Comparison of ENCODE assay signal across 8 cellular contexts in genomic region chr1:32869844-32870614, GRCh38. TPM values are rescaled to one million over a fixed set of nuclear protein-coding genes. Genes with fewer than 3 reads are reported as not detected.
DNase-seq lines count a peak whose midpoint lies in the region; ATAC-seq and TF ChIP-seq lines count a peak whose summit lies in the region.
"Had no signal": no experiment of that assay in that cellular context is flagged by ENCODE, and none has a peak within 500 bp of the region (broad histone marks: within the 10 kb centered on the region; RNA-seq: fewer than 3 reads in every experiment).

No MANE protein-coding gene starts in this region.

- no peak for ATAC-seq in stimulated activated memory B cell treated with anti-CD40 and anti-IgM and Interleukin-4, amounts not matched to agents 10 μg/mL and 1 μg/mL and 100 μg/mL, for 72 hours

- in situ Hi-C loops in transverse colon (cut with MboI; ENCODE audit: low pct_ligation_motif_present in 1 of 4, low pct_unique_long_range_greater_than_20kb in 1 of 4, low sequenced_read_pairs in 3 of 4) = loop anchor here in 1 of 4 donors (10.0 kb wide), 1 partner anchor 165 kb away; the partner anchor contains the start of gene SYNC

- no peak for TF ChIP-seq CTCF in glutamatergic neuron (IDR thresholded peaks at IDR 0.05; ENCODE audit: partially characterized antibody, unreplicated experiment)
- TF ChIP-seq CTCF in transverse colon (IDR thresholded peaks at IDR 0.05) = no peak

- intact Hi-C loops in transverse colon (cut with DNase I; ENCODE audit: low total_unique reads) = no loop called here

- H3K4me1 Mint-ChIP-seq in glutamatergic neuron (ENCODE audit: low read depth, unreplicated experiment) = peaks cover 22% of the 10 kb centered on the region
- peaks cover 34% of the 10 kb centered on the region for H3K4me1 Mint-ChIP-seq in stimulated activated memory B cell treated with anti-CD40 and anti-IgM and Interleukin-4, amounts not matched to agents 10 μg/mL and 1 μg/mL and 100 μg/mL, for 72 hours

- peaks cover 34% of the 10 kb centered on the region for H3K27me3 ChIP-seq in transverse colon

- H3K27me3 Mint-ChIP-seq in glutamatergic neuron (ENCODE audit: unreplicated experiment) = peaks cover 16% of the 10 kb centered on the region
- H3K27me3 Mint-ChIP-seq in stimulated activated memory B cell treated with anti-CD40 and anti-IgM and Interleukin-4, amounts not matched to agents 10 μg/mL and 1 μg/mL and 100 μg/mL, for 72 hours = peaks cover 35% of the 10 kb centered on the region

- peaks cover 5 to 29% (median 15%) of the 10 kb centered on the region in 4 donors for H3K4me1 ChIP-seq in transverse colon

- peak overlapping the region; percentile 92 for H3K27ac Mint-ChIP-seq in glutamatergic neuron (ENCODE audit: unreplicated experiment)
- no peak overlapping the region for H3K27ac Mint-ChIP-seq in stimulated activated memory B cell treated with anti-CD40 and anti-IgM and Interleukin-4, amounts not matched to agents 10 μg/mL and 1 μg/mL and 100 μg/mL, for 72 hours

- DNase-seq in NCI-H1417 (lab: John Stamatoyannopoulos, UW) (peak in 2 of 3 experiments; percentile 55 to 73), NCI-H1417 treated with DMSO at 0.1 percent for 48 hours (lab: John Stamatoyannopoulos, UW) (no peak), glutamatergic neuron (peak; percentile 46), transverse colon (no peak), islet precursor cell (no peak)
- DNase-seq: NCI-H446 had no signal

- TF ChIP-seq EP300 in transverse colon (IDR thresholded peaks at IDR 0.05; ENCODE audit: low read depth) = no peak

- TF ChIP-seq POLR2A in transverse colon (IDR thresholded peaks at IDR 0.05) = no peak

- H3K9me3 Mint-ChIP-seq in glutamatergic neuron (ENCODE audit: unreplicated experiment) = peaks cover 28% of the 10 kb centered on the region
- no peaks in the 10 kb centered on the region for H3K9me3 Mint-ChIP-seq in stimulated activated memory B cell treated with anti-CD40 and anti-IgM and Interleukin-4, amounts not matched to agents 10 μg/mL and 1 μg/mL and 100 μg/mL, for 72 hours

- H3K27ac ChIP-seq in transverse colon = no peak overlapping the region
- H3K27ac ChIP-seq: 22Rv1 had no signal

- peak overlapping the region; percentile 97 for H3K4me3 Mint-ChIP-seq in glutamatergic neuron (ENCODE audit: unreplicated experiment)
- peak overlapping the region; percentile 77 for H3K4me3 Mint-ChIP-seq in stimulated activated memory B cell treated with anti-CD40 and anti-IgM and Interleukin-4, amounts not matched to agents 10 μg/mL and 1 μg/mL and 100 μg/mL, for 72 hours

- WGBS in transverse colon (ENCODE audit: low coverage in 1 of 2), 2 donors = 69% methylated on average over 17 of the region's 17 CpGs; no CpG with 5 or more reads in 1 of the 2 donors

- H3K4me3 ChIP-seq in transverse colon = peak overlapping the region in 2 of 4 donors; percentile 26 to 51

- no peaks in the 10 kb centered on the region for H3K36me3 ChIP-seq in transverse colon

- H3K9me3 ChIP-seq in transverse colon = no peaks in the 10 kb centered on the region

- H3K36me3 Mint-ChIP-seq in glutamatergic neuron (ENCODE audit: unreplicated experiment) = peaks cover 14% of the 10 kb centered on the region
- peaks cover 13% of the 10 kb centered on the region for H3K36me3 Mint-ChIP-seq in stimulated activated memory B cell treated with anti-CD40 and anti-IgM and Interleukin-4, amounts not matched to agents 10 μg/mL and 1 μg/mL and 100 μg/mL, for 72 hours

RNA-seq across cellular contexts. Expression of gene FNDC5, which starts 0.7 kb away (rescaled TPM):
- total RNA-seq in glutamatergic neuron (ENCODE audit: unreplicated experiment) (743 TPM), transverse colon (under 1 TPM in 2 of 4 donors, not detected in 2; 0.32 to 0.55 TPM)

RNA-seq across cellular contexts. Expression of gene HPCA, which starts 16.3 kb away (rescaled TPM):
- 156 TPM for total RNA-seq in glutamatergic neuron (ENCODE audit: unreplicated experiment)
- under 1 TPM in 2 of 4 donors, not detected in 2; 0.64 to 0.96 TPM for total RNA-seq in transverse colon

RNA-seq across cellular contexts. Expression of gene TMEM54, which starts 31.2 kb away (rescaled TPM):
- 9.9 TPM for total RNA-seq in glutamatergic neuron (ENCODE audit: unreplicated experiment)
- total RNA-seq in transverse colon = 1,000 to 10,000 TPM in 2 of 4 donors, 100 to 1,000 TPM in 2; 330 to 1,204 (median 846) TPM

RNA-seq across cellular contexts. Expression of gene S100PBP, which starts 52.6 kb away (rescaled TPM):
- total RNA-seq in glutamatergic neuron (ENCODE audit: unreplicated experiment) (40.1 TPM), transverse colon (100 to 1,000 TPM in 1 of 4 donors, 10 to 100 TPM in 3; 26.2 to 257 (median 40.7) TPM)

RNA-seq across cellular contexts. Expression of gene YARS1, which starts 52.9 kb away (rescaled TPM):
- total RNA-seq in glutamatergic neuron (ENCODE audit: unreplicated experiment) (197 TPM), transverse colon (10 to 100 TPM; 23.9 to 54.5 (median 33.8) TPM)

Comparison
In these comparisons a context has a peak if more than half of its experiments do, and no peak if none do; other contexts are left out.
1. DNase-seq: peak in NCI-H1417 (2 of 3) and glutamatergic neuron (single experiment); none in NCI-H1417 treated with DMSO at 0.1 percent for 48 hours (single experiment), transverse colon (single experiment) and islet precursor cell (single experiment).
2. RNA of gene FNDC5, which starts 0.7 kb away (total RNA-seq): 743 TPM in glutamatergic neuron (single experiment); 0.32 to 0.55 TPM in transverse colon; every median in the first group is over 100 times any median in the second.
3. RNA of gene HPCA, which starts 16.3 kb away (total RNA-seq): 156 TPM in glutamatergic neuron (single experiment); 0.64 to 0.96 TPM in transverse colon; every median in the first group is over 10 times any median in the second.
4. RNA of gene TMEM54, which starts 31.2 kb away (total RNA-seq): 330 to 1,204 TPM in transverse colon; 9.9 TPM in glutamatergic neuron (single experiment); every median in the first group is over 10 times any median in the second.